ENCODE assay signal across 31 cellular contexts in genomic region chr3:193553606-193554005, GRCh38. TPM values are rescaled to one million over a fixed set of nuclear protein-coding genes. Genes with fewer than 3 reads are reported as not detected.
DNase-seq lines count a peak whose midpoint lies in the region; ATAC-seq and TF ChIP-seq lines count a peak whose summit lies in the region.
"Had no signal": no experiment of that assay in that cellular context is flagged by ENCODE, and none has a peak within 500 bp of the region (broad histone marks: within the 10 kb centered on the region; RNA-seq: fewer than 3 reads in every experiment).

No MANE protein-coding gene starts in this region.

- H4K20me1 ChIP-seq in Karpas-422 (ENCODE audit: insufficient read depth, low read depth, low read length) = no peaks in the 10 kb centered on the region

- H3K27me3 ChIP-seq in Karpas-422 (ENCODE audit: low read length) = no peaks in the 10 kb centered on the region
- H3K27me3 ChIP-seq in layer of hippocampus (ENCODE audit: control insufficient read depth, insufficient read depth, low read length) = no peaks in the 10 kb centered on the region
- H3K27me3 ChIP-seq: adrenal gland, ovary, right atrium auricular region had no signal

- H3K4me1 ChIP-seq in Karpas-422 (ENCODE audit: low read length) = peaks cover 63% of the 10 kb centered on the region
- H3K4me1 ChIP-seq: adrenal gland, BE2C, right atrium auricular region had no signal

- H2AFZ ChIP-seq in Karpas-422 (ENCODE audit: low read length) = peak overlapping the region; percentile 41

- no peaks in the 10 kb centered on the region for H3K9me3 ChIP-seq in Karpas-422 (ENCODE audit: low read length)
- H3K9me3 ChIP-seq: adrenal gland, BE2C, ovary, right atrium auricular region had no signal

- ATAC-seq in GM21367 (IDR thresholded peaks at IDR 0.05; ENCODE audit: unreplicated experiment) (no peak), GM18870 (IDR thresholded peaks at IDR 0.05; ENCODE audit: unreplicated experiment) (no peak)
- ATAC-seq: activated CD4-positive, alpha-beta T cell treated with anti-CD3 and anti-CD28 coated beads for 36 hours; activated CD8-positive, alpha-beta T cell treated with anti-CD3 and anti-CD28 coated beads, Interleukin-2, amount 10 ng/mL, durations not matched to agents 7 days and 5 days; activated T-helper 17 cell treated with anti-CD3 and anti-CD28 coated beads, Interleukin-2, amount 50 U/mL, for 72 hours; CD8-positive, alpha-beta T cell; GM23338; K562; left colon; Panc1 had no signal

- no peaks in the 10 kb centered on the region for H3K79me2 ChIP-seq in Karpas-422 (ENCODE audit: low read length)

- H3K27ac ChIP-seq in Karpas-422 (ENCODE audit: low read length) = peak overlapping the region; percentile 96
- H3K27ac ChIP-seq in layer of hippocampus (ENCODE audit: low read depth, low read length) = peak overlapping the region; percentile 60
- H3K27ac ChIP-seq: adrenal gland, ovary, right atrium auricular region, VCaP had no signal

- H3K4me3 ChIP-seq in Karpas-422 (ENCODE audit: low read length) = peak overlapping the region; percentile 18
- H3K4me3 ChIP-seq in retinal pigment epithelial cell (ENCODE audit: low read length) = no peak overlapping the region
- H3K4me3 ChIP-seq: adrenal gland, GM23338, K562, ovary, right atrium auricular region had no signal

- no peak for TF ChIP-seq CTCF in retinal pigment epithelial cell (conservative IDR thresholded peaks at IDR 0.05; ENCODE audit: low read depth, low read length)

- no peaks in the 10 kb centered on the region for H3K36me3 ChIP-seq in Karpas-422 (ENCODE audit: insufficient read depth, low read length)
- H3K36me3 ChIP-seq: adrenal gland, BE2C, ovary, right atrium auricular region had no signal

- H3K9ac ChIP-seq in Karpas-422 (ENCODE audit: low read length) = peak overlapping the region; percentile 15; the same call in 1 of the 2 replicates

- H3K9me2 ChIP-seq in Karpas-422 (replicated peaks; ENCODE audit: insufficient read depth, low read length) = no peaks in the 10 kb centered on the region

- DNase-seq in Karpas-422 = peak; percentile 66
- peak; percentile 60 for DNase-seq in NCI-H748 treated with DMSO at 0.1 percent for 48 hours (lab: John Stamatoyannopoulos, UW)
- peak; percentile 39 for DNase-seq in retinal pigment epithelial cell (ENCODE audit: low read depth)
- DNase-seq in RKO (ENCODE audit: low spot score) = no peak
- DNase-seq: ACHN; activated CD4-positive, alpha-beta T cell treated with anti-CD3 and anti-CD28 coated beads for 36 hours; activated CD8-positive, alpha-beta T cell treated with anti-CD3 and anti-CD28 coated beads, Interleukin-2, amount 10 ng/mL, durations not matched to agents 7 days and 5 days; activated naive CD4-positive, alpha-beta T cell treated with anti-CD3 and anti-CD28 coated beads, Interleukin-2, amount 10 ng/mL, durations not matched to agents 7 days and 5 days; adrenal gland; BE2C; CD8-positive, alpha-beta T cell; left colon; mesenchymal stem cell; NCI-H187 treated with DMSO at 0.1 percent for 48 hours; NCI-H2227 treated with DMSO at 0.1 percent for 48 hours; NCI-H69; ovary; SHP77; small intestine; stimulated activated CD4-positive, alpha-beta T cell treated with anti-CD3 and anti-CD28 coated beads, Interleukin-1b, Interleukin-23, amount 100 ng/mL, for 48 hours; stimulated activated naive CD4-positive, alpha-beta T cell treated with Interleukin-2 at 50 U/mL for 16 hours; T-helper 9 cell had no signal

- peak overlapping the region; percentile 70 for H3K4me2 ChIP-seq in Karpas-422 (ENCODE audit: low read depth, low read length, poor library complexity, severe bottlenecking)
- H3K4me2 ChIP-seq: GM23338 had no signal

RNA-seq across cellular contexts. Expression of gene ATP13A4, which starts 1.1 kb away (rescaled TPM):
- total RNA-seq in Karpas-422 (2014; rRNA removed; shearing (Covaris generic); ENCODE audit: low replicate concordance) = 9.7 and 21.1 TPM in 2 replicates
- total RNA-seq: GM23338, right atrium auricular region had no signal

RNA-seq across cellular contexts. Expression of gene OPA1, which starts 39.4 kb away (rescaled TPM):
- 96.9 and 127 TPM in 2 replicates for total RNA-seq in Karpas-422 (2014; rRNA removed; shearing (Covaris generic); ENCODE audit: low replicate concordance)
